In genomic region chr10:112732277-112732891, GRCh38 we compare ENCODE assay signal across 1 cellular context.
TF ChIP-seq lines count a peak whose summit lies in the region.

No MANE protein-coding gene starts in this region.

TF ChIP-seq in IMR-90, 13 proteins besides CTCF, POLR2A, EP300 and RAD21 (continued from another document):
- TF ChIP-seq ELK1 (IDR thresholded peaks at IDR 0.05; ENCODE audit: borderline replicate concordance, low read depth, low read length) (no peak), MAFK (IDR thresholded peaks at IDR 0.05; ENCODE audit: low read depth, low read length) (no peak)
- TF ChIP-seq, protein P1, sequence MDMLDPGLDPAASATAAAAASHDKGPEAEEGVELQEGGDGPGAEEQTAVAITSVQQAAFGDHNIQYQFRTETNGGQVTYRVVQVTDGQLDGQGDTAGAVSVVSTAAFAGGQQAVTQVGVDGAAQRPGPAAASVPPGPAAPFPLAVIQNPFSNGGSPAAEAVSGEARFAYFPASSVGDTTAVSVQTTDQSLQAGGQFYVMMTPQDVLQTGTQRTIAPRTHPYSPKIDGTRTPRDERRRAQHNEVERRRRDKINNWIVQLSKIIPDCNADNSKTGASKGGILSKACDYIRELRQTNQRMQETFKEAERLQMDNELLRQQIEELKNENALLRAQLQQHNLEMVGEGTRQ (IDR thresholded peaks at IDR 0.05; ENCODE audit: low read depth, low read length): no peak
